ENCODE assay signal across 8 cellular contexts in genomic region chr6:3258201-3258600, GRCh38. TPM values are rescaled to one million over a fixed set of nuclear protein-coding genes. Genes with fewer than 3 reads are reported as not detected.
DNase-seq lines count a peak whose midpoint lies in the region; ATAC-seq, FAIRE-seq and TF ChIP-seq lines count a peak whose summit lies in the region.

No MANE protein-coding gene starts in this region.

- CTCF ChIA-PET in CD8-positive, alpha-beta T cell (lab: Charles Lee): interaction anchor here (0.8 to 4.1 kb wide), 2 partner anchors 7 to 749 kb away, joined by 3 to 20 read pairs; no protein-coding TSS in a partner anchor
- CTCF ChIA-PET in Panc1 (lab: Charles Lee) (no interaction called here), endothelial cell of umbilical vein (lab: Charles Lee) (interaction anchor here (0.6 to 2.5 kb wide), 3 partner anchors 101 to 474 kb away, joined by 3 to 10 read pairs (median 4); partner anchors contain the start of gene TUBB2A)

- no peaks in the 10 kb centered on the region for H3K36me3 ChIP-seq in CD8-positive, alpha-beta T cell (ENCODE audit: insufficient read depth, low read length)
- H3K36me3 ChIP-seq in Panc1 (ENCODE audit: control insufficient read depth, insufficient read depth, low read length) (no peaks in the 10 kb centered on the region; the same call in 1 of the 2 replicates), endothelial cell of umbilical vein (ENCODE audit: control insufficient read depth in 2 of 2, extremely low read depth in 1 of 2, insufficient read depth in 2 of 2, low read length in 2 of 2) (no peaks in the 10 kb centered on the region)

- no peak overlapping the region for H3K27ac ChIP-seq in CD8-positive, alpha-beta T cell (ENCODE audit: low read depth, low read length)
- H3K27ac ChIP-seq in Panc1 (ENCODE audit: low read length) (peak overlapping the region; percentile 62), endothelial cell of umbilical vein (ENCODE audit: insufficient read depth, low read depth, low read length) (no peak overlapping the region)

- peaks cover 42% of the 10 kb centered on the region for H3K79me2 ChIP-seq in endothelial cell of umbilical vein (ENCODE audit: control insufficient read depth, insufficient read depth, low read length)

- intact Hi-C loops in CD8-positive, alpha-beta T cell (cut with DNase I, micrococcal nuclease): loop anchor here (1.0 to 5.0 kb wide), 19 partner anchors 96 to 1744 kb away; partner anchors contain the start of genes BPHL (in 2 of the 2), RIPK1 (in 2 of the 2), RPP40 (in 2 of the 2) and WRNIP1 (in 2 of the 2)
- intact Hi-C loops in Panc1 (cut with micrococcal nuclease; ENCODE audit: unreplicated experiment): loop anchor here (2.0 to 10.0 kb wide), 2 partner anchors 131 to 263 kb away; partner anchors contain the start of gene NQO2
- intact Hi-C loops in endothelial cell of umbilical vein (cut with micrococcal nuclease): loop anchor here (1.0 to 2.0 kb wide), 5 partner anchors 67 to 259 kb away; partner anchors contain the start of genes NQO2, RIPK1 and TUBB2A

- H3K4me1 Mint-ChIP-seq in CD8-positive, alpha-beta T cell (ENCODE audit: low read depth): peaks cover 36% of the 10 kb centered on the region
- peaks cover 26% of the 10 kb centered on the region for H3K4me1 Mint-ChIP-seq in osteocyte (ENCODE audit: unreplicated experiment)

- no TSS peak for BruUV-seq in Panc1 (replicated peaks; lab: Mats Ljungman, UMichigan)
- no TSS peak for BruUV-seq in endothelial cell of umbilical vein (replicated peaks; lab: Mats Ljungman, UMichigan)

- H3K4me3 Mint-ChIP-seq in CD8-positive, alpha-beta T cell: peak overlapping the region; percentile 81
- H3K4me3 Mint-ChIP-seq in osteocyte (ENCODE audit: unreplicated experiment): peak overlapping the region; percentile 66

- H3K9ac ChIP-seq in endothelial cell of umbilical vein (replicated peaks; ENCODE audit: extremely low read depth, insufficient read depth, low read length): no peak overlapping the region

- dilution Hi-C loops in endothelial cell of umbilical vein (cut with MboI; ENCODE audit: extremely low pct_ligation_motif_present, low sequenced_read_pairs): no loop called here

- H3K27me3 ChIP-seq in CD8-positive, alpha-beta T cell (ENCODE audit: insufficient read depth, low read length): no peaks in the 10 kb centered on the region
- H3K27me3 ChIP-seq in Panc1 (ENCODE audit: control insufficient read depth, insufficient read depth, low read length): no peaks in the 10 kb centered on the region
- peaks cover 4 to 5% of the 10 kb centered on the region in 2 experiments for H3K27me3 ChIP-seq in endothelial cell of umbilical vein (ENCODE audit: control insufficient read depth in 2 of 2, insufficient read depth in 2 of 2, low read length in 2 of 2)

- no peaks in the 10 kb centered on the region for H4K20me1 ChIP-seq in endothelial cell of umbilical vein (replicated peaks; ENCODE audit: control insufficient read depth, extremely low read depth, insufficient read depth, low read length)

- H3K9me1 ChIP-seq in endothelial cell of umbilical vein (replicated peaks; ENCODE audit: control insufficient read depth, extremely low read depth, insufficient read depth, low read length): no peaks in the 10 kb centered on the region

- H3K27ac Mint-ChIP-seq in CD8-positive, alpha-beta T cell: no peak overlapping the region
- H3K27ac Mint-ChIP-seq in osteocyte (ENCODE audit: unreplicated experiment): no peak overlapping the region

- no peaks in the 10 kb centered on the region for H3K27me3 Mint-ChIP-seq in CD8-positive, alpha-beta T cell (ENCODE audit: low read depth)
- H3K27me3 Mint-ChIP-seq in osteocyte (ENCODE audit: unreplicated experiment): no peaks in the 10 kb centered on the region

- H3K9me3 Mint-ChIP-seq in CD8-positive, alpha-beta T cell: no peaks in the 10 kb centered on the region
- H3K9me3 Mint-ChIP-seq in osteocyte (ENCODE audit: unreplicated experiment): peaks cover 6% of the 10 kb centered on the region

- no peak for TF ChIP-seq POLR2A in endothelial cell of umbilical vein (IDR thresholded peaks at IDR 0.05; ENCODE audit: low read depth, low read length)

- ATAC-seq in CD8-positive, alpha-beta T cell: no peak
- ATAC-seq in Panc1 (no peak), HG03439 (IDR thresholded peaks at IDR 0.05; ENCODE audit: unreplicated experiment) (no peak)

- H3K4me1 ChIP-seq in CD8-positive, alpha-beta T cell (ENCODE audit: insufficient read depth, low read length): peaks cover 31% of the 10 kb centered on the region
- peaks cover 18% of the 10 kb centered on the region for H3K4me1 ChIP-seq in Panc1 (ENCODE audit: control insufficient read depth, insufficient read depth, low read length)
- peaks cover 7% of the 10 kb centered on the region for H3K4me1 ChIP-seq in endothelial cell of umbilical vein (ENCODE audit: control insufficient read depth, extremely low read depth, insufficient read depth, low read length)

- FAIRE-seq in endothelial cell of umbilical vein (lab: Jason Lieb, UNC): no peak

- H3K9me3 ChIP-seq in CD8-positive, alpha-beta T cell (ENCODE audit: low read length): no peaks in the 10 kb centered on the region
- H3K9me3 ChIP-seq in Panc1 (ENCODE audit: control insufficient read depth, insufficient read depth, low read depth, low read length) (no peaks in the 10 kb centered on the region), endothelial cell of umbilical vein (replicated peaks; ENCODE audit: control insufficient read depth, insufficient read depth, low read length) (no peaks in the 10 kb centered on the region)

- H3K36me3 Mint-ChIP-seq in CD8-positive, alpha-beta T cell: peaks cover 16% of the 10 kb centered on the region
- H3K36me3 Mint-ChIP-seq in osteocyte (ENCODE audit: unreplicated experiment): no peaks in the 10 kb centered on the region

- peak overlapping the region; percentile 48 for H3K4me2 ChIP-seq in endothelial cell of umbilical vein (ENCODE audit: insufficient read depth, low read length)

- POLR2A ChIA-PET in CD8-positive, alpha-beta T cell (lab: Charles Lee): no interaction called here
- POLR2A ChIA-PET in Panc1 (lab: Charles Lee) (interaction anchor here (0.5 kb wide), 1 partner anchor 370 kb away, joined by 16 read pairs; no protein-coding TSS in a partner anchor), endothelial cell of umbilical vein (lab: Charles Lee) (interaction anchor here (0.6 to 0.7 kb wide), 3 partner anchors 101 to 200 kb away, joined by 3 to 4 read pairs (median 3); partner anchors contain the start of gene TUBB2A)

- H2AFZ ChIP-seq in endothelial cell of umbilical vein (ENCODE audit: low read depth, low read length): no peak overlapping the region

- peak overlapping the region; percentile 82 for H3K4me3 ChIP-seq in CD8-positive, alpha-beta T cell (ENCODE audit: low read depth, low read length)
- peak overlapping the region; percentile 86 to 94 for H3K4me3 ChIP-seq in Panc1 (ENCODE audit: low read depth in 2 of 2, low read length in 2 of 2)
- peak overlapping the region in 1 of 3 experiments; percentile 98 for H3K4me3 ChIP-seq in endothelial cell of umbilical vein (replicated peaks in 1 of 3; ENCODE audit: insufficient read depth in 1 of 3, low read depth in 1 of 3, low read length in 3 of 3)

- DNase-seq in CD8-positive, alpha-beta T cell: no peak
- DNase-seq in Panc1 (ENCODE audit: low read depth, low spot score): no peak
- no peak for DNase-seq in endothelial cell of umbilical vein (ENCODE audit: low read depth, low spot score)
- DNase-seq in osteocyte (ENCODE audit: extremely low spot score, unreplicated experiment): no peak
- DNase-seq in stimulated activated CD4-positive, alpha-beta T cell treated with anti-CD3 and anti-CD28 coated beads, Interleukin-4, amount 100 ng/mL, for 24 hours: no peak
- no peak for DNase-seq in amygdala (lab: John Stamatoyannopoulos, UW)
- no peak for DNase-seq in cerebellum (ENCODE audit: low spot score)

- no peak for TF ChIP-seq CTCF in CD8-positive, alpha-beta T cell (IDR thresholded peaks at IDR 0.05)
- no peak for TF ChIP-seq CTCF in Panc1 (IDR thresholded peaks at IDR 0.05)
- no peak for TF ChIP-seq CTCF in endothelial cell of umbilical vein (IDR thresholded peaks at IDR 0.05; ENCODE audit: extremely low read depth in 1 of 2, insufficient read depth in 1 of 2, low read depth in 1 of 2, low read length in 2 of 2)
- no peak for TF ChIP-seq CTCF in osteocyte (IDR thresholded peaks at IDR 0.05)

- in situ Hi-C loops in Panc1 (cut with HindIII; ENCODE audit: low pct_unique_long_range_greater_than_20kb, low sequenced_read_pairs): no loop called here

TF ChIP-seq in endothelial cell of umbilical vein, 7 proteins besides CTCF, POLR2A, EP300 and RAD21:
- no peak for TF ChIP-seq FOS (IDR thresholded peaks at IDR 0.05; ENCODE audit: borderline replicate concordance, insufficient read depth, low read length)

RNA-seq across cellular contexts. Expression of gene PSMG4, which starts 0.5 kb away (rescaled TPM):
- total RNA-seq in CD8-positive, alpha-beta T cell: 10 to 100 TPM; 11.8 to 12.0 TPM
- total RNA-seq in Panc1 (2021; ENCODE audit: unreplicated experiment): 27.0 TPM
- 56.3 TPM for polyA plus RNA-seq in Panc1 (2012; ENCODE audit: insufficient read length)
- 31.1 and 31.4 TPM in 2 replicates for total RNA-seq in endothelial cell of umbilical vein
- 46.0 and 72.2 TPM in 2 replicates for polyA plus RNA-seq in endothelial cell of umbilical vein
- polyA plus RNA-seq in endothelial cell of umbilical vein (2011; cell fraction: cytosol; rRNA removed): 31.6 and 37.9 TPM in 2 replicates
- 17.1 and 18.3 TPM in 2 replicates for polyA plus RNA-seq in endothelial cell of umbilical vein (2011; cell fraction: nucleus; rRNA removed)
- polyA plus RNA-seq in endothelial cell of umbilical vein (2012): 26.1 and 26.2 TPM in 2 replicates
- polyA minus RNA-seq in endothelial cell of umbilical vein: 18.5 and 20.7 TPM in 2 replicates
- polyA minus RNA-seq in endothelial cell of umbilical vein (2011; cell fraction: cytosol; rRNA and poly(A)+ RNA removed): 18.9 TPM
- polyA minus RNA-seq in endothelial cell of umbilical vein (2011; cell fraction: nucleus; rRNA and poly(A)+ RNA removed): 11.0 and 11.1 TPM in 2 replicates
- total RNA-seq in osteocyte: 20.4 and 22.0 TPM in 2 replicates
- 40.9 TPM for total RNA-seq in cerebellum

RNA-seq across cellular contexts. Expression of gene TUBB2B, which starts 30.7 kb away (rescaled TPM):
- 1 to 10 TPM in 1 of 2 experiments, under 1 TPM in 1; 0.78 to 1.7 TPM for total RNA-seq in CD8-positive, alpha-beta T cell
- total RNA-seq in Panc1 (2021; ENCODE audit: unreplicated experiment): 22.7 TPM
- polyA plus RNA-seq in Panc1 (2012; ENCODE audit: insufficient read length): 43.9 TPM
- total RNA-seq in endothelial cell of umbilical vein: 3.6 and 8.3 TPM in 2 replicates
- polyA plus RNA-seq in endothelial cell of umbilical vein: 5.1 and 7.8 TPM in 2 replicates
- polyA plus RNA-seq in endothelial cell of umbilical vein (2011; cell fraction: cytosol; rRNA removed): 3.2 and 4.7 TPM in 2 replicates
- 1.9 and 2.5 TPM in 2 replicates for polyA plus RNA-seq in endothelial cell of umbilical vein (2011; cell fraction: nucleus; rRNA removed)
- 5.0 and 7.8 TPM in 2 replicates for polyA plus RNA-seq in endothelial cell of umbilical vein (2012)
- polyA minus RNA-seq in endothelial cell of umbilical vein: 3.4 and 3.8 TPM in 2 replicates
- polyA minus RNA-seq in endothelial cell of umbilical vein (2011; cell fraction: cytosol; rRNA and poly(A)+ RNA removed): not detected
- 0.67 and 1.1 TPM in 2 replicates for polyA minus RNA-seq in endothelial cell of umbilical vein (2011; cell fraction: nucleus; rRNA and poly(A)+ RNA removed)
- 61.7 and 67.2 TPM in 2 replicates for total RNA-seq in osteocyte
- 1,395 TPM for total RNA-seq in cerebellum

Comparison
In these comparisons a context has a peak if more than half of its experiments do, and no peak if none do; other contexts are left out.
1. RNA of gene TUBB2B, which starts 30.7 kb away (total RNA-seq): 1,395 TPM in cerebellum (single experiment); 61.7 to 67.2 TPM in osteocyte, 22.7 TPM in Panc1 (single experiment), 3.6 to 8.3 TPM in endothelial cell of umbilical vein and 0.78 to 1.7 TPM in CD8-positive, alpha-beta T cell; every median in the first group is over 10 times any median in the second.